1 cellular context compared by ENCODE assay signal in genomic region chr11:118927554-118928107, GRCh38.
TF ChIP-seq lines count a peak whose summit lies in the region.

No MANE protein-coding gene starts in this region.

TF ChIP-seq in HepG2, 621 proteins besides CTCF, POLR2A, EP300 and RAD21:
- TF ChIP-seq, protein P1, sequence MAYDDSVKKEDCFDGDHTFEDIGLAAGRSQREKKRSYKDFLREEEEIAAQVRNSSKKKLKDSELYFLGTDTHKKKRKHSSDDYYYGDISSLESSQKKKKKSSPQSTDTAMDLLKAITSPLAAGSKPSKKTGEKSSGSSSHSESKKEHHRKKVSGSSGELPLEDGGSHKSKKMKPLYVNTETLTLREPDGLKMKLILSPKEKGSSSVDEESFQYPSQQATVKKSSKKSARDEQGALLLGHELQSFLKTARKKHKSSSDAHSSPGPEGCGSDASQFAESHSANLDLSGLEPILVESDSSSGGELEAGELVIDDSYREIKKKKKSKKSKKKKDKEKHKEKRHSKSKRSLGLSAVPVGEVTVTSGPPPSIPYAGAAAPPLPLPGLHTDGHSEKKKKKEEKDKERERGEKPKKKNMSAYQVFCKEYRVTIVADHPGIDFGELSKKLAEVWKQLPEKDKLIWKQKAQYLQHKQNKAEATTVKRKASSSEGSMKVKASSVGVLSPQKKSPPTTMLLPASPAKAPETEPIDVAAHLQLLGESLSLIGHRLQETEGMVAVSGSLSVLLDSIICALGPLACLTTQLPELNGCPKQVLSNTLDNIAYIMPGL (CRISPR knock-in tag; IDR thresholded peaks at IDR 0.05; ENCODE audit: borderline replicate concordance in 1 of 2, low read depth in 1 of 2) = no peak
- TF ChIP-seq ZKSCAN1 (IDR thresholded peaks at IDR 0.05; ENCODE audit: low read length) (peak; percentile 82), ZNF543 (CRISPR knock-in tag; IDR thresholded peaks at IDR 0.05) (peak; percentile 70; the same call in 1 of the 2 replicates), ZNF383 (CRISPR knock-in tag; IDR thresholded peaks at IDR 0.05; ENCODE audit: borderline replicate concordance) (0 out of 2 replicates have a peak, but pooled peaks have one; percentile 45), RNF2 (conservative IDR thresholded peaks at IDR 0.05; ENCODE audit: low read depth) (no peak), ZNF362 (CRISPR knock-in tag; IDR thresholded peaks at IDR 0.05; ENCODE audit: borderline replicate concordance) (0 out of 2 replicates have a peak, but pooled peaks have one; percentile 16), REXO4 (CRISPR knock-in tag; IDR thresholded peaks at IDR 0.05; ENCODE audit: borderline replicate concordance) (no peak), FOSL2 (CRISPR knock-in tag; IDR thresholded peaks at IDR 0.05) (no peak; the same call in 1 of the 2 replicates), HDAC6 (IDR thresholded peaks at IDR 0.05; ENCODE audit: low read depth, low read length) (no peak), CBX2 (IDR thresholded peaks at IDR 0.05; ENCODE audit: low read depth, low read length) (no peak), CBX2 (CRISPR knock-in tag; IDR thresholded peaks at IDR 0.05; ENCODE audit: low read depth) (no peak), ZNF101 (CRISPR knock-in tag; IDR thresholded peaks at IDR 0.05; ENCODE audit: borderline replicate concordance, low read depth) (no peak)
- TF ChIP-seq, protein P2, sequence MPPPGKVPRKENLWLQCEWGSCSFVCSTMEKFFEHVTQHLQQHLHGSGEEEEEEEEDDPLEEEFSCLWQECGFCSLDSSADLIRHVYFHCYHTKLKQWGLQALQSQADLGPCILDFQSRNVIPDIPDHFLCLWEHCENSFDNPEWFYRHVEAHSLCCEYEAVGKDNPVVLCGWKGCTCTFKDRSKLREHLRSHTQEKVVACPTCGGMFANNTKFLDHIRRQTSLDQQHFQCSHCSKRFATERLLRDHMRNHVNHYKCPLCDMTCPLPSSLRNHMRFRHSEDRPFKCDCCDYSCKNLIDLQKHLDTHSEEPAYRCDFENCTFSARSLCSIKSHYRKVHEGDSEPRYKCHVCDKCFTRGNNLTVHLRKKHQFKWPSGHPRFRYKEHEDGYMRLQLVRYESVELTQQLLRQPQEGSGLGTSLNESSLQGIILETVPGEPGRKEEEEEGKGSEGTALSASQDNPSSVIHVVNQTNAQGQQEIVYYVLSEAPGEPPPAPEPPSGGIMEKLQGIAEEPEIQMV (CRISPR knock-in tag; IDR thresholded peaks at IDR 0.05; ENCODE audit: low read depth) = 0 out of 2 replicates have a peak, but pooled peaks have one; percentile 11
- TF ChIP-seq, protein P3, sequence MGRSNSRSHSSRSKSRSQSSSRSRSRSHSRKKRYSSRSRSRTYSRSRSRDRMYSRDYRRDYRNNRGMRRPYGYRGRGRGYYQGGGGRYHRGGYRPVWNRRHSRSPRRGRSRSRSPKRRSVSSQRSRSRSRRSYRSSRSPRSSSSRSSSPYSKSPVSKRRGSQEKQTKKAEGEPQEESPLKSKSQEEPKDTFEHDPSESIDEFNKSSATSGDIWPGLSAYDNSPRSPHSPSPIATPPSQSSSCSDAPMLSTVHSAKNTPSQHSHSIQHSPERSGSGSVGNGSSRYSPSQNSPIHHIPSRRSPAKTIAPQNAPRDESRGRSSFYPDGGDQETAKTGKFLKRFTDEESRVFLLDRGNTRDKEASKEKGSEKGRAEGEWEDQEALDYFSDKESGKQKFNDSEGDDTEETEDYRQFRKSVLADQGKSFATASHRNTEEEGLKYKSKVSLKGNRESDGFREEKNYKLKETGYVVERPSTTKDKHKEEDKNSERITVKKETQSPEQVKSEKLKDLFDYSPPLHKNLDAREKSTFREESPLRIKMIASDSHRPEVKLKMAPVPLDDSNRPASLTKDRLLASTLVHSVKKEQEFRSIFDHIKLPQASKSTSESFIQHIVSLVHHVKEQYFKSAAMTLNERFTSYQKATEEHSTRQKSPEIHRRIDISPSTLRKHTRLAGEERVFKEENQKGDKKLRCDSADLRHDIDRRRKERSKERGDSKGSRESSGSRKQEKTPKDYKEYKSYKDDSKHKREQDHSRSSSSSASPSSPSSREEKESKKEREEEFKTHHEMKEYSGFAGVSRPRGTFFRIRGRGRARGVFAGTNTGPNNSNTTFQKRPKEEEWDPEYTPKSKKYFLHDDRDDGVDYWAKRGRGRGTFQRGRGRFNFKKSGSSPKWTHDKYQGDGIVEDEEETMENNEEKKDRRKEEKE (IDR thresholded peaks at IDR 0.05) = no peak
